Comparison of ENCODE assay signal across 25 cellular contexts in the genomic region with DNA sequence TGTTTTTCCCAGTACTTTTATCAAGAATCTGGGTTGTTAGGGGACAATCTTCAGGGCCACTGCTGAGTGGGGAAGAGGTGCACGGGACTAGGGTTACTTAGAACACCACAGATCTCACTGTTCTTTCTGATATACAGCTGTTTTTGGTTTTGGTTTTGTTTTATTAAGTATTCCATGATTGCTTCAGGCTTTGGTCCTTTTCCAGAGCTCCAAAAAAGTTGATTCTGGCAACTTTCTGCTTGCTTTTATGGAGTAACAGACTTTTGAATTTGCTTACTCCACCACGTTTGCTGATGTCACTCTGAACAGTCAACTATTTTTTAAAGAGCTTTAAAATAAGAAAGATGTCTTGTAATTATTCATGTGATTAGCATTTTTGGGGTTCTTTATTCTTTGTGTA.
"Had no signal": no experiment of that assay in that cellular context is flagged by ENCODE, and none has a peak within 500 bp of the region (broad histone marks: within the 10 kb centered on the region; RNA-seq: fewer than 3 reads in every experiment).

No MANE protein-coding gene starts in this region.

- DNase-seq: activated CD4-positive, alpha-beta memory T cell treated with anti-CD3 and anti-CD28 coated beads for 36 hours; activated CD4-positive, alpha-beta T cell treated with anti-CD3 and anti-CD28 coated beads, Interleukin-2, amount 10 ng/mL, durations not matched to agents 7 days and 5 days; activated CD4-positive, CD25-positive, alpha-beta regulatory T cell; activated CD8-positive, alpha-beta memory T cell treated with anti-CD3 and anti-CD28 coated beads for 24 hours; activated effector memory CD4-positive, alpha-beta T cell treated with anti-CD3 and anti-CD28 coated beads, Interleukin-2, amount 50 U/mL, for 16 hours; activated naive CD4-positive, alpha-beta T cell treated with Interleukin-2 at 50 U/mL for 16 hours; activated naive CD8-positive, alpha-beta T cell treated with anti-CD3 and anti-CD28 coated beads, Interleukin-2, amount 50 U/mL, for 24 hours; activated T-cell treated with anti-CD3 and anti-CD28 coated beads, Interleukin-2, amount 50 U/mL, for 4 hours; amygdala; MM.1S; NCI-H1105; NCI-H1436; NCI-H187; NCI-H2081; NCI-H510A treated with DMSO at 0.1 percent for 48 hours; NCI-H69; NK-92 treated with Interleukin-12 subunit alpha and Interleukin-12 subunit beta, amount 100 ng/mL, for 24 hours; OCI-M1; Right ventricle myocardium superior; SJCRH30; SK-N-SH; T-helper 1 cell had no signal

- H3K4me1 ChIP-seq: SJCRH30 had no signal

- H3K4me3 ChIP-seq: SJCRH30 had no signal

- H3K9me3 ChIP-seq: SK-N-SH had no signal

- H3K36me3 ChIP-seq: SJCRH30 had no signal

- H3K9ac ChIP-seq: KMS-11, SK-N-SH had no signal

- H3K27me3 ChIP-seq: SJCRH30 had no signal

- H3K27ac ChIP-seq: KMS-11, RWPE1, SJCRH30, VCaP had no signal
